ENCODE assay signal across 9 cellular contexts in the genomic region with DNA sequence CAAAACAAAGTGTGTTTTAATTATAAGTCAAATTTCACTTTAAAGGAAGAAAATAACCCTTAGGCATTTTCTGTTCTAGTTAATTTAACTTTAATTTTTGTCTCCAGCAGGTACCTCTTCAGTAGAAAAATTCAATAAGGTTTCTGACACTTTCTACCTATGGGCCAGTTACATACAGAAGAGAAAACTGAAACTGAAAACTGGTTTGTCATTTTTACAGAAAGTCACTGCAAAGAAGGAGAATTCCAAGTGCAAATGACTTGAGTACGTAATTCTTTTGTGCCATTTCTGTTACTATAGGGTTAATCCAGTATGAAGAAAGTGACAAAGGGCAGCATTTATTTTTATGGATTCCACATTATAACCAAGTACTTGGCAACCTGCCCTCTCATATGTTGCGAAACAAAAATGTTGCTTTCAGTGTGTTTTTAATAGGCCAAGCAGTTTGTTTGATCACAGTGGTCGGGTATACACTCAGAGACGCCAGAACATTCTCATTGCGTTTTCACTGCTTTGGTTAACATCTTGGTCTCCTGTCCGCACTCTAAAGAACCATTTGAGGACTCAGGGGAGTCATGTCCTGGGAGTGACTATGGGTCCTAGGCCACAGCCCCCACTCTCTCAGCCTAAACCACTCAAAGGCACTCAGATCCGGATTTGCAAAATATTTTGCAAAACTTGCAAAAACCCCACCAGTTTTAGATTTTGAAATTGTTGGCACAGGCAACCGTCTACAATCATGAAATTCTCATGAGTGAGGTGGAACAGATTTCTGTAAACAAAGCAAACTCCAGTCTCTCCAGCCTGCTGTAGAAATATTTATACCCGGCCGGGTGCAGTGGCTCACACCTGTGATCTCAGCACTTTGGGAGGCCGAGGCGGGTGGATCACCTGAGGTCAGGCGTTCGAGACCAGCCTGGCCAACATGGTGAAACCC. TPM values are rescaled to one million over a fixed set of nuclear protein-coding genes. Genes with fewer than 3 reads are reported as not detected.
DNase-seq lines count a peak whose midpoint lies in the region; ATAC-seq and TF ChIP-seq lines count a peak whose summit lies in the region.
"Had no signal": no experiment of that assay in that cellular context is flagged by ENCODE, and none has a peak within 500 bp of the region (broad histone marks: within the 10 kb centered on the region; RNA-seq: fewer than 3 reads in every experiment).

No MANE protein-coding gene starts in this region.

- TF ChIP-seq CTCF in spleen (IDR thresholded peaks at IDR 0.05 in 8 of 11, conservative IDR thresholded peaks at IDR 0.05 in 3 of 11), result no peak

- H3K9me3 ChIP-seq in HAP-1 (peaks cover 3% of the 10 kb centered on the region; the same call in 1 of the 2 replicates), SK-N-MC (ENCODE audit: low read depth, low read length) (peaks cover 10% of the 10 kb centered on the region), spleen (peaks cover 0 to 8% (median 0%) of the 10 kb centered on the region in 8 donors)

- DNase-seq in HAP-1 (ENCODE audit: low spot score in 2 of 2) (peak; percentile 76 to 86), SK-N-MC (ENCODE audit: low read depth, low spot score) (peak; percentile 99), left cardiac atrium (no peak), spleen (no peak)
- DNase-seq in effector CD4-positive, alpha-beta T cell, result no peak
- DNase-seq in activated naive CD4-positive, alpha-beta T cell treated with anti-CD3 and anti-CD28 coated beads, Interleukin-2, amount 50 U/mL, for 16 hours, result no peak

- in situ Hi-C loops in HAP-1 (cut with MboI; ENCODE audit: low sequenced_read_pairs), result no loop called here

- no peak overlapping the region for H3K4me3 ChIP-seq in HAP-1
- H3K4me3 ChIP-seq in SK-N-MC, result peak overlapping the region; percentile 80
- H3K4me3 ChIP-seq in spleen, result peak overlapping the region in 1 of 8 donors; percentile 3

- no peak for TF ChIP-seq POLR2A in spleen (IDR thresholded peaks at IDR 0.05)

- ATAC-seq in left cardiac atrium (peak; percentile 63 to 78), GM21390 (IDR thresholded peaks at IDR 0.05; ENCODE audit: unreplicated experiment) (no peak), GM21825 (IDR thresholded peaks at IDR 0.05; ENCODE audit: unreplicated experiment) (no peak)
- ATAC-seq: foreskin keratinocyte had no signal

- intact Hi-C loops in left cardiac atrium (cut with DNase I), result no loop called here
- intact Hi-C loops in spleen (cut with DNase I; ENCODE audit: low total_unique reads), result no loop called here

- H3K27ac ChIP-seq in SK-N-MC (peak overlapping the region; percentile 100), spleen (peak overlapping the region in 7 of 8 donors; percentile 32 to 83 (median 77))
- H3K27ac ChIP-seq: foreskin keratinocyte had no signal

- H3K4me1 ChIP-seq in HAP-1 (peaks cover 25% of the 10 kb centered on the region), spleen (peaks cover 12 to 56% (median 36%) of the 10 kb centered on the region in 6 donors)
- H3K4me1 ChIP-seq: foreskin keratinocyte had no signal

- whole genome bisulfite sequencing in spleen, 5 donors, result 42 to 69% (median 53%) methylated on average over 14 of the region's 14 CpGs

- no peaks in the 10 kb centered on the region for H3K36me3 ChIP-seq in HAP-1 (replicated peaks)
- H3K36me3 ChIP-seq in SK-N-MC (ENCODE audit: insufficient read depth, low read length), result no peaks in the 10 kb centered on the region
- H3K36me3 ChIP-seq in spleen, result no peaks in the 10 kb centered on the region

- H3K27me3 ChIP-seq in HAP-1 (ENCODE audit: low read depth), result no peaks in the 10 kb centered on the region
- H3K27me3 ChIP-seq in spleen (replicated peaks in 1 of 7), result no peaks in the 10 kb centered on the region
- H3K27me3 ChIP-seq: foreskin keratinocyte had no signal

- H3K9ac ChIP-seq in SK-N-MC (ENCODE audit: insufficient read length), result peak overlapping the region; percentile 79

RNA-seq across cellular contexts. Expression of a gene that starts 15.3 kb away (rescaled TPM):
- total RNA-seq in left cardiac atrium (10 to 100 TPM; 34.5 to 36.0 TPM), spleen (100 to 1,000 TPM in 2 of 7 donors, 10 to 100 TPM in 5; 74.2 to 154 (median 92.6) TPM)
- 1 to 10 TPM; 2.5 to 4.2 (median 2.8) TPM for polyA plus RNA-seq in spleen

Comparison
In these comparisons a context has a peak if more than half of its experiments do, and no peak if none do; other contexts are left out.
1. DNase-seq: peak in HAP-1 (2 of 2) and SK-N-MC (single experiment); none in left cardiac atrium (single experiment), spleen (single experiment), effector CD4-positive, alpha-beta T cell (single experiment) and activated naive CD4-positive, alpha-beta T cell treated with anti-CD3 and anti-CD28 coated beads, Interleukin-2, amount 50 U/mL, for 16 hours (single experiment).
2. ATAC-seq: peak in left cardiac atrium (2 of 2); none in GM21390 (single experiment) and GM21825 (single experiment).